ENCODE assay signal across 8 cellular contexts in the genomic region with DNA sequence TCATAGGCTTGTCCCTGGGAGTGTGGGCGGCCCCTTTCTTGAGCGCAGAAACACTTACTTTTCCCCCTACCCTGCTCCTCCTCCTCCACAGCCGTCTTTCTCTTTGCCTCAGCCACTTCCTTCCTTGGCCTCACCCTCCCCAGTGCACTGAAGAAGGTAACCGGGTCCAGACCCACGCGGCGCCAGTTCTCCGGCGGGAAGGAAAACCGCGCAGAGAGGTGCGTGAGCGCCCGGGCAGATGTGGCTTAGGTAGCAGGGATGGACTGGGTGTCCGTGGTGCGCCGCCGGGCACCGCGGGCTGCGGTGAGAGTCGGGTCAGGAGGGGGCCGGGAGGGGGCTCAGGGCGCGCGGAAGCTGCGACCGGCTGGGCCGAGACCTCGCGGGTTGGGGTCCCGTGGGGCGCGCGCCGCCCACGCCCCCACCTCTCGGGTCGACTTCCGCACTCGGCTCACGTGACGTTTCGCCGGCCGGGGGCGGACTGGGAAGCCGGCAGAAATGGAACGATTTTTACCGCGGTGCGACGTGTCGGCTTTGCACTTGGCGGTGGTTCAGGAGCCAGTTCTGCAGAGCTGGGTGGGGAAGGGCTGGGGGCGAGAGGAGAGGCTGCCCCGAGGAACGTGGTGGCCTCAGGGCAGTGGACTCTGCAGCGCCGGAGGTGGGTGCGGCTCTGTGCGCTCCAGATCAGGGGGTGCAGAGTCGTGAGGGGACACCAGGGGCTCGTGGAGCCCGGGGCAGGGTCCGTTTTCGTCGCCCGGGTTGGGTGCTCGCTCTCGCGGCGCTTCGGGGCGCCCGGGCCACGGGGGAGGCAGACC. TPM values are rescaled to one million over a fixed set of nuclear protein-coding genes. Genes with fewer than 3 reads are reported as not detected.
DNase-seq lines count a peak whose midpoint lies in the region; ATAC-seq and TF ChIP-seq lines count a peak whose summit lies in the region.

A gene with protein sequence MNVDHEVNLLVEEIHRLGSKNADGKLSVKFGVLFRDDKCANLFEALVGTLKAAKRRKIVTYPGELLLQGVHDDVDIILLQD (plus strand): TSS at position 88 of the 812 bp plus-strand sequence. CDS start 5,416 bp downstream, outside the sequence.

- H3K4me1 ChIP-seq in CD4-positive, CD25-positive, alpha-beta regulatory T cell (ENCODE audit: control insufficient read depth, insufficient read depth, low read length, poor library complexity, severe bottlenecking): peaks cover 34% of the 10 kb centered on the region
- H3K4me1 ChIP-seq in OCI-LY3 (ENCODE audit: low read length): peaks cover 20% of the 10 kb centered on the region
- peaks cover 8% of the 10 kb centered on the region for H3K4me1 ChIP-seq in mucosa of stomach (ENCODE audit: control insufficient read depth, insufficient read depth, low read length)

- H3K9me3 ChIP-seq in CD4-positive, CD25-positive, alpha-beta regulatory T cell (ENCODE audit: control insufficient read depth in 2 of 2, low read length in 2 of 2): no peaks in the 10 kb centered on the region
- H3K9me3 ChIP-seq in OCI-LY3 (ENCODE audit: insufficient read depth, low read length) (no peaks in the 10 kb centered on the region), mucosa of stomach (ENCODE audit: control insufficient read depth, low read length) (no peaks in the 10 kb centered on the region)

- H3K27me3 ChIP-seq in CD4-positive, CD25-positive, alpha-beta regulatory T cell (ENCODE audit: control insufficient read depth, insufficient read depth, low read length): no peaks in the 10 kb centered on the region
- H3K27me3 ChIP-seq in OCI-LY3 (ENCODE audit: low read depth, low read length): no peaks in the 10 kb centered on the region
- no peaks in the 10 kb centered on the region for H3K27me3 ChIP-seq in mucosa of stomach (ENCODE audit: control insufficient read depth, insufficient read depth, low read length)

- H3K4me3 ChIP-seq in CD4-positive, CD25-positive, alpha-beta regulatory T cell (ENCODE audit: low read depth, low read length): peak within 1 kb of the TSS; percentile 97
- H3K4me3 ChIP-seq in OCI-LY3 (ENCODE audit: low read length) (peak within 1 kb of the TSS; percentile 99), epithelial cell of proximal tubule (ENCODE audit: low read depth, low read length) (peak within 1 kb of the TSS; percentile 88), mucosa of stomach (ENCODE audit: low read length) (peak within 1 kb of the TSS; percentile 72)

- DNase-seq in CD4-positive, CD25-positive, alpha-beta regulatory T cell: peak; percentile 50 to 90 (median 56)
- DNase-seq in activated T-cell treated with anti-CD3 and anti-CD28 coated beads for 1 hour (ENCODE audit: low read depth) (peak; percentile 54), epithelial cell of proximal tubule (ENCODE audit: low read depth) (peak; percentile 39)
- DNase-seq in stimulated activated CD8-positive, alpha-beta memory T cell treated with anti-CD3 and anti-CD28 coated beads, Interleukin-4, amount 100 ng/mL, for 48 hours: peak; percentile 86

- peak within 1 kb of the TSS; percentile 86 to 94 (median 92) for H3K27ac Mint-ChIP-seq in CD4-positive, CD25-positive, alpha-beta regulatory T cell

- peak within 1 kb of the TSS; percentile 86 for H3K27ac ChIP-seq in CD4-positive, CD25-positive, alpha-beta regulatory T cell (ENCODE audit: insufficient read depth, low read length, poor library complexity, severe bottlenecking)
- peak within 1 kb of the TSS; percentile 69 for H3K27ac ChIP-seq in OCI-LY3 (ENCODE audit: low read length)

- H2AFZ ChIP-seq in OCI-LY3 (ENCODE audit: low read depth, low read length): peak within 1 kb of the TSS; percentile 89

- H3K9me3 Mint-ChIP-seq in CD4-positive, CD25-positive, alpha-beta regulatory T cell: no peaks in the 10 kb centered on the region

- H3K4me3 Mint-ChIP-seq in CD4-positive, CD25-positive, alpha-beta regulatory T cell: peak within 1 kb of the TSS in 3 of 4 donors; percentile 95 to 96 (median 95)

- peaks cover 30% of the 10 kb centered on the region for H3K79me2 ChIP-seq in OCI-LY3 (ENCODE audit: low read length)

- H3K4me2 ChIP-seq in OCI-LY3 (ENCODE audit: low read length): peak within 1 kb of the TSS; percentile 99

- peaks cover 11% of the 10 kb centered on the region for H3K36me3 ChIP-seq in CD4-positive, CD25-positive, alpha-beta regulatory T cell (ENCODE audit: control insufficient read depth, insufficient read depth, low read length)
- H3K36me3 ChIP-seq in OCI-LY3 (replicated peaks; ENCODE audit: low read depth, low read length): no peaks in the 10 kb centered on the region
- no peaks in the 10 kb centered on the region for H3K36me3 ChIP-seq in mucosa of stomach (ENCODE audit: control insufficient read depth, insufficient read depth, low read length)

- H3K4me1 Mint-ChIP-seq in CD4-positive, CD25-positive, alpha-beta regulatory T cell: peaks cover 22 to 32% (median 27%) of the 10 kb centered on the region in 4 donors

- H3K9ac ChIP-seq in OCI-LY3 (ENCODE audit: low read length) (peak within 1 kb of the TSS; percentile 93), mucosa of stomach (ENCODE audit: low read length) (peak within 1 kb of the TSS; percentile 82)

- peaks cover 6% of the 10 kb centered on the region for H3K36me3 Mint-ChIP-seq in CD4-positive, CD25-positive, alpha-beta regulatory T cell

- no peaks in the 10 kb centered on the region for H3K27me3 Mint-ChIP-seq in CD4-positive, CD25-positive, alpha-beta regulatory T cell

- peak; percentile 70 to 76 for ATAC-seq in CD4-positive, CD25-positive, alpha-beta regulatory T cell (ENCODE audit: low read depth in 2 of 2)
- ATAC-seq in GM19395 (IDR thresholded peaks at IDR 0.05; ENCODE audit: unreplicated experiment) (peak; percentile 77), HG03565 (IDR thresholded peaks at IDR 0.05; ENCODE audit: unreplicated experiment) (peak; percentile 36)

- H4K20me1 ChIP-seq in OCI-LY3 (ENCODE audit: insufficient read depth, low read length): no peaks in the 10 kb centered on the region

- TF ChIP-seq CTCF in OCI-LY3 (IDR thresholded peaks at IDR 0.05; ENCODE audit: low read depth, low read length): no peak
- no peak for TF ChIP-seq CTCF in epithelial cell of proximal tubule (conservative IDR thresholded peaks at IDR 0.05; ENCODE audit: low read depth, low read length)

RNA-seq across cellular contexts. Expression of the gene that starts here (rescaled TPM):
- 43.8 TPM for total RNA-seq in CD4-positive, CD25-positive, alpha-beta regulatory T cell
- 100 to 1,000 TPM; 160 to 194 (median 172) TPM for polyA plus RNA-seq in CD4-positive, CD25-positive, alpha-beta regulatory T cell
- 159 and 164 TPM in 2 replicates for total RNA-seq in epithelial cell of proximal tubule

Comparison
In these comparisons a context has a peak if more than half of its experiments do, and no peak if none do; other contexts are left out.
1. Peak in every context shown above with its lines: DNase-seq, ATAC-seq, H3K4me3 ChIP-seq and H3K27ac ChIP-seq.